In genomic region chr4:47368211-47368610, GRCh38 we compare ENCODE assay signal across 15 cellular contexts.
"Had no signal": no experiment of that assay in that cellular context is flagged by ENCODE, and none has a peak within 500 bp of the region (broad histone marks: within the 10 kb centered on the region; RNA-seq: fewer than 3 reads in every experiment).

No MANE protein-coding gene starts in this region.

- H2AFZ ChIP-seq: parathyroid adenoma had no signal

- H3K4me1 Mint-ChIP-seq: activated CD4-positive, alpha-beta T cell treated with anti-CD3 and anti-CD28 coated beads for 36 hours; activated naive CD8-positive, alpha-beta T cell treated with anti-CD3 and anti-CD28 coated beads, Interleukin-2, amount 50 U/mL, for 24 hours; immature natural killer cell; naive B cell had no signal

- DNase-seq: activated CD4-positive, alpha-beta T cell treated with anti-CD3 and anti-CD28 coated beads for 36 hours; activated CD8-positive, alpha-beta memory T cell treated with anti-CD3 and anti-CD28 coated beads, Interleukin-2, amount 50 U/mL, for 4 hours; activated CD8-positive, alpha-beta T cell treated with anti-CD3 and anti-CD28 coated beads for 36 hours; activated naive CD8-positive, alpha-beta T cell treated with anti-CD3 and anti-CD28 coated beads, Interleukin-2, amount 50 U/mL, for 24 hours; esophagus squamous epithelium; foreskin fibroblast; immature natural killer cell; left cardiac atrium; lower lobe of right lung; midbrain; naive B cell; stimulated activated CD4-positive, alpha-beta T cell treated with anti-CD3 and anti-CD28 coated beads, Interleukin-15, amount 100 ng/mL, for 24 hours; stimulated activated CD4-positive, alpha-beta T cell treated with anti-CD3 and anti-CD28 coated beads, Interleukin-4, amount 100 ng/mL, for 4 hours; WERI-Rb-1 had no signal

- H3K36me3 Mint-ChIP-seq: immature natural killer cell, naive B cell had no signal

- ATAC-seq: activated CD4-positive, alpha-beta T cell treated with anti-CD3 and anti-CD28 coated beads for 36 hours; activated CD8-positive, alpha-beta T cell treated with anti-CD3 and anti-CD28 coated beads for 36 hours; activated naive CD8-positive, alpha-beta T cell treated with anti-CD3 and anti-CD28 coated beads, Interleukin-2, amount 50 U/mL, for 24 hours; left cardiac atrium; lower lobe of right lung had no signal

- H3K4me3 Mint-ChIP-seq: activated CD4-positive, alpha-beta T cell treated with anti-CD3 and anti-CD28 coated beads for 36 hours; activated CD8-positive, alpha-beta T cell treated with anti-CD3 and anti-CD28 coated beads for 36 hours; activated naive CD8-positive, alpha-beta T cell treated with anti-CD3 and anti-CD28 coated beads, Interleukin-2, amount 50 U/mL, for 24 hours; immature natural killer cell; naive B cell had no signal

- H3K9me3 ChIP-seq: esophagus squamous epithelium, lower lobe of right lung had no signal

- H3K27ac Mint-ChIP-seq: activated CD4-positive, alpha-beta T cell treated with anti-CD3 and anti-CD28 coated beads for 36 hours; activated CD8-positive, alpha-beta T cell treated with anti-CD3 and anti-CD28 coated beads for 36 hours; activated naive CD8-positive, alpha-beta T cell treated with anti-CD3 and anti-CD28 coated beads, Interleukin-2, amount 50 U/mL, for 24 hours; immature natural killer cell; naive B cell had no signal

- H3K27ac ChIP-seq: esophagus squamous epithelium, lower lobe of right lung, parathyroid adenoma, WERI-Rb-1 had no signal

- H3K9ac ChIP-seq: parathyroid adenoma had no signal

- H3K27me3 ChIP-seq: esophagus squamous epithelium had no signal

- H3K4me3 ChIP-seq: esophagus squamous epithelium, lower lobe of right lung had no signal

- H3K4me1 ChIP-seq: esophagus squamous epithelium, lower lobe of right lung, parathyroid adenoma had no signal

- H3K9me3 Mint-ChIP-seq: activated naive CD8-positive, alpha-beta T cell treated with anti-CD3 and anti-CD28 coated beads, Interleukin-2, amount 50 U/mL, for 24 hours; immature natural killer cell had no signal

- H3K79me2 ChIP-seq: parathyroid adenoma had no signal

- H3K36me3 ChIP-seq: esophagus squamous epithelium, lower lobe of right lung, WERI-Rb-1 had no signal
